ENCODE assay signal across 8 cellular contexts in genomic region chr2:172555522-172556283, GRCh38.
DNase-seq lines count a peak whose midpoint lies in the region; ATAC-seq and TF ChIP-seq lines count a peak whose summit lies in the region.

Gene PDK1 (plus strand): TSS chr2:172556090. CDS start chr2:172556151, 61 bp downstream.

- DNase-seq in AG08396 (ENCODE audit: low spot score) (peak; percentile 98), NCI-H345 (lab: John Stamatoyannopoulos, UW) (peak; percentile 91), islet precursor cell (peak; percentile 95)
- DNase-seq in activated CD4-positive, CD25-positive, alpha-beta regulatory T cell (lab: John Stamatoyannopoulos, UW) = peak; percentile 82 to 92 (median 88)
- DNase-seq in central memory CD4-positive, alpha-beta T cell = peak; percentile 93
- peak; percentile 84 to 88 (median 88) for DNase-seq in stimulated activated CD4-positive, alpha-beta T cell treated with anti-CD3 and anti-CD28 coated beads, Interleukin-12 subunit alpha, Interleukin-12 subunit beta, amount 100 ng/mL, for 48 hours (ENCODE audit: low read depth in 2 of 3, low spot score in 1 of 3)

- in situ Hi-C loops in GM18951 (cut with MboI; ENCODE audit: low sequenced_read_pairs, unreplicated experiment) = no loop called here

- peak; percentile 91 for TF ChIP-seq POLR2A in GM18951 (IDR thresholded peaks at IDR 0.05; ENCODE audit: extremely low read depth, insufficient read depth, insufficient read length)

- ATAC-seq in HG03175 (IDR thresholded peaks at IDR 0.05; ENCODE audit: unreplicated experiment) = peak; percentile 90

Comparison
In these comparisons a context has a peak if more than half of its experiments do, and no peak if none do; other contexts are left out.
1. Peak in every context shown above with its lines: DNase-seq and ATAC-seq.